In genomic region chr20:5207138-5207537, GRCh38 we compare ENCODE assay signal across 36 cellular contexts.
"Had no signal": no experiment of that assay in that cellular context is flagged by ENCODE, and none has a peak within 500 bp of the region (broad histone marks: within the 10 kb centered on the region; RNA-seq: fewer than 3 reads in every experiment).

No MANE protein-coding gene starts in this region.

- H3K9me3 ChIP-seq: MG63 had no signal

- H3K27me3 ChIP-seq: MG63 had no signal

- H3K4me3 ChIP-seq: MG63 had no signal

- DNase-seq: Karpas-422, Kasumi-1, MG63, MM.1S, MV-4-11, NCI-H1048, NCI-H1092, NCI-H1092 treated with DMSO at 0.1 percent for 48 hours, NCI-H1105, NCI-H1105 treated with DMSO at 0.1 percent for 48 hours, NCI-H1417, NCI-H1417 treated with DMSO at 0.1 percent for 48 hours, NCI-H1436, NCI-H1436 treated with DMSO at 0.1 percent for 48 hours, NCI-H146, NCI-H1694, NCI-H1694 treated with DMSO at 0.1 percent for 48 hours, NCI-H187, NCI-H187 treated with DMSO at 0.1 percent for 48 hours, NCI-H1930, NCI-H2029, NCI-H2029 treated with DMSO at 0.1 percent for 48 hours, NCI-H2081, NCI-H2081 treated with DMSO at 0.1 percent for 48 hours, NCI-H2107, NCI-H2171, NCI-H2171 treated with DMSO at 0.1 percent for 48 hours, NCI-H2227 treated with DMSO at 0.1 percent for 48 hours, NCI-H226, NCI-H345, NCI-H446, NCI-H446 treated with DMSO at 0.1 percent for 48 hours, NCI-H510A, NCI-H510A treated with DMSO at 0.1 percent for 48 hours, NCI-H524, NCI-H524 treated with DMSO at 0.1 percent for 48 hours had no signal

- H3K36me3 ChIP-seq: MG63 had no signal
